1 cellular context compared by ENCODE assay signal in genomic region chr3:186532641-186533072, GRCh38.
TF ChIP-seq lines count a peak whose summit lies in the region.

No MANE protein-coding gene starts in this region.

TF ChIP-seq in GM12878, 131 proteins besides CTCF, POLR2A, EP300 and RAD21 (continues in another document):
- TF ChIP-seq STAT3 (IDR thresholded peaks at IDR 0.05; ENCODE audit: low read depth, low read length) (no peak), IRF5 (IDR thresholded peaks at IDR 0.05; ENCODE audit: borderline replicate concordance) (no peak), ZBED1 (IDR thresholded peaks at IDR 0.05; ENCODE audit: borderline replicate concordance) (peak; percentile 80; the same call in 1 of the 2 replicates), NKRF (conservative IDR thresholded peaks at IDR 0.05) (no peak), NBN (IDR thresholded peaks at IDR 0.05) (peak; percentile 65; the same call in 1 of the 2 replicates), MTA3 (IDR thresholded peaks at IDR 0.05; ENCODE audit: borderline replicate concordance, low read length) (peak; percentile 84; the same call in 1 of the 2 replicates), TARDBP (IDR thresholded peaks at IDR 0.05; ENCODE audit: borderline replicate concordance) (no peak), MAX (IDR thresholded peaks at IDR 0.05; ENCODE audit: low read depth, low read length) (no peak), CBX5 (IDR thresholded peaks at IDR 0.05; ENCODE audit: low read depth) (no peak), ATF7 (IDR thresholded peaks at IDR 0.05; ENCODE audit: low read depth) (peak; percentile 93), ATF2 (IDR thresholded peaks at IDR 0.05; ENCODE audit: low read length) (peak; percentile 86), EGR1 (IDR thresholded peaks at IDR 0.05; ENCODE audit: borderline replicate concordance in 1 of 2, low read depth in 2 of 2, low read length in 2 of 2) (no peak), EED (IDR thresholded peaks at IDR 0.05; ENCODE audit: low read depth) (peak; percentile 86), POLR2AphosphoS5 (IDR thresholded peaks at IDR 0.05; ENCODE audit: low read length) (no peak), ZNF217 (IDR thresholded peaks at IDR 0.05) (no peak), FOS (IDR thresholded peaks at IDR 0.05; ENCODE audit: borderline replicate concordance, extremely low read depth, insufficient read length) (no peak), ZNF687 (IDR thresholded peaks at IDR 0.05) (0 out of 2 replicates have a peak, but pooled peaks have one; percentile 37), MYC (IDR thresholded peaks at IDR 0.05; ENCODE audit: insufficient read depth, insufficient read length, insufficient replicate concordance, low read length, severe bottlenecking) (no peak), RELB (IDR thresholded peaks at IDR 0.05; ENCODE audit: low read depth) (0 out of 2 replicates have a peak, but pooled peaks have one; percentile 66), SRF (IDR thresholded peaks at IDR 0.05; ENCODE audit: low read depth in 2 of 2, low read length in 2 of 2) (no peak), LARP7 (IDR thresholded peaks at IDR 0.05) (no peak; the same call in 1 of the 2 replicates), ZNF274 (IDR thresholded peaks at IDR 0.05; ENCODE audit: insufficient read depth, insufficient read length) (no peak), NR2C1 (IDR thresholded peaks at IDR 0.05) (no peak), CHD1 (IDR thresholded peaks at IDR 0.05; ENCODE audit: low read depth, low read length) (no peak), BMI1 (IDR thresholded peaks at IDR 0.05; ENCODE audit: borderline replicate concordance) (no peak), HDAC2 (IDR thresholded peaks at IDR 0.05) (no peak), NR2F1 (conservative IDR thresholded peaks at IDR 0.05) (0 out of 2 replicates have a peak, but pooled peaks have one; percentile 50), RELA (IDR thresholded peaks at IDR 0.05; ENCODE audit: borderline replicate concordance, partially characterized antibody) (no peak), YY1 (IDR thresholded peaks at IDR 0.05; ENCODE audit: low read depth, low read length) (no peak), SIX5 (IDR thresholded peaks at IDR 0.05; ENCODE audit: low read depth, low read length, severe bottlenecking) (no peak), PAX5 (IDR thresholded peaks at IDR 0.05; ENCODE audit: borderline replicate concordance, low read depth, low read length) (peak; percentile 27; the same call in 1 of the 2 replicates), USF2 (IDR thresholded peaks at IDR 0.05; ENCODE audit: borderline replicate concordance, low read depth, low read length) (no peak), MTA2 (IDR thresholded peaks at IDR 0.05; ENCODE audit: low read depth) (peak; percentile 84), BCL3 (IDR thresholded peaks at IDR 0.05; ENCODE audit: borderline replicate concordance, insufficient read depth, low read depth, low read length, poor library complexity, severe bottlenecking) (peak; percentile 66), IKZF2 (IDR thresholded peaks at IDR 0.05) (peak; percentile 87 to 90), ZNF622 (IDR thresholded peaks at IDR 0.05) (no peak), POLR2AphosphoS2 (IDR thresholded peaks at IDR 0.05; ENCODE audit: low read depth, low read length) (no peak), STAT1 (conservative IDR thresholded peaks at IDR 0.05) (no peak), BHLHE40 (IDR thresholded peaks at IDR 0.05; ENCODE audit: borderline replicate concordance in 1 of 2, low read depth in 2 of 2, low read length in 1 of 2) (peak in 1 of 2 experiments; percentile 49; a peak in 2 of 4 replicates), RAD51 (IDR thresholded peaks at IDR 0.05) (no peak), NFIC (IDR thresholded peaks at IDR 0.05; ENCODE audit: low read depth, low read length) (peak; percentile 71), IKZF1 (conservative IDR thresholded peaks at IDR 0.05) (peak; percentile 92), FOXM1 (IDR thresholded peaks at IDR 0.05; ENCODE audit: low read depth, low read length) (peak; percentile 27; the same call in 1 of the 2 replicates), SP1 (IDR thresholded peaks at IDR 0.05; ENCODE audit: low read depth, low read length) (no peak), CHD2 (IDR thresholded peaks at IDR 0.05; ENCODE audit: borderline replicate concordance, low read depth, low read length) (peak; percentile 50; the same call in 1 of the 2 replicates), ETV6 (conservative IDR thresholded peaks at IDR 0.05 in 1 of 2, IDR thresholded peaks at IDR 0.05 in 1 of 2; ENCODE audit: borderline replicate concordance in 1 of 2, low read depth in 1 of 2) (peak in 1 of 2 experiments; percentile 87; a peak in 2 of 4 replicates), E2F8 (IDR thresholded peaks at IDR 0.05; ENCODE audit: low read depth, partially characterized antibody) (no peak), ZSCAN29 (IDR thresholded peaks at IDR 0.05) (no peak), HDGF (IDR thresholded peaks at IDR 0.05) (no peak), CREB1 (IDR thresholded peaks at IDR 0.05; ENCODE audit: low read depth) (no peak)
